Comparison of ENCODE assay signal across 1 cellular context in the genomic region with DNA sequence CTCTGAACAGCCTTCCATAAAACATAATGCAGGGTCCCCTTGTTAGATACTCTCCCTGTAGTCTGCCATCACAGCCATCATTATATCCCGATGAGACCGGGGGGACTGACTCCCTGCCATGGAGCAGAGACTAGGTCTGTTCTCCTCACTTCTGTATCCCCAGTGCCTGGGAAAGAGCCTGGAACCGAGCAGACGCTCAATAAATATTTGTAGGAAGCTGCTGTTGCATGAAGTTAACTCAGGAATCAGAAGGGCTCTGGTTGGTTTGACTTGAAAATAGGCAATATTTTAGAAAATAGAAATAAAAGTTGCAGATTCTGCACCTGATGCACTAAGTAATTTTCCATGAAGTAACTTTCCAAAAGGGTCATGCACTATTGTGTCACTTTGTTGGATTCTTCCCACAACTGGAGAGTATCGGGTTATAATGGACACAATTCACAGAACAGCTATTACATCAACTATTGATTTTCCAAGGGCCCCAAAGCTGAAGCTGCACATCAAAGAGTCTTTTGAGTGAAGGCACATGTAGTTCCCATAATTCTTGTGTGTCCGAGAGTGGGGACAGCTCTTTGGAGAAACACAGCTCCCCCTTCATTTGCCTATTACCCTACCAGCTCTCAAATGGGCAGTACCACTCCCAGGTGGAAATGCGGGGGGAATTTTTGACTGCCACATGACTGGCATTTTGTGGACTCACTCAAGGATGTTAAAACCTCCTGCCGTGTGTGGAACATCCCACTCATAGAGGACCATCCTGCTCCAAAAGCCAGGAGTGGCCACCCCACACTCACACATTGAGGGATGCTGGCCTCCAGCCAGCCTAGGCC.
TF ChIP-seq lines count a peak whose summit lies in the region.

No MANE protein-coding gene starts in this region.

TF ChIP-seq in HepG2, 621 proteins besides CTCF, POLR2A, EP300 and RAD21 (continued from another document and continues in another):
- TF ChIP-seq, protein P1, sequence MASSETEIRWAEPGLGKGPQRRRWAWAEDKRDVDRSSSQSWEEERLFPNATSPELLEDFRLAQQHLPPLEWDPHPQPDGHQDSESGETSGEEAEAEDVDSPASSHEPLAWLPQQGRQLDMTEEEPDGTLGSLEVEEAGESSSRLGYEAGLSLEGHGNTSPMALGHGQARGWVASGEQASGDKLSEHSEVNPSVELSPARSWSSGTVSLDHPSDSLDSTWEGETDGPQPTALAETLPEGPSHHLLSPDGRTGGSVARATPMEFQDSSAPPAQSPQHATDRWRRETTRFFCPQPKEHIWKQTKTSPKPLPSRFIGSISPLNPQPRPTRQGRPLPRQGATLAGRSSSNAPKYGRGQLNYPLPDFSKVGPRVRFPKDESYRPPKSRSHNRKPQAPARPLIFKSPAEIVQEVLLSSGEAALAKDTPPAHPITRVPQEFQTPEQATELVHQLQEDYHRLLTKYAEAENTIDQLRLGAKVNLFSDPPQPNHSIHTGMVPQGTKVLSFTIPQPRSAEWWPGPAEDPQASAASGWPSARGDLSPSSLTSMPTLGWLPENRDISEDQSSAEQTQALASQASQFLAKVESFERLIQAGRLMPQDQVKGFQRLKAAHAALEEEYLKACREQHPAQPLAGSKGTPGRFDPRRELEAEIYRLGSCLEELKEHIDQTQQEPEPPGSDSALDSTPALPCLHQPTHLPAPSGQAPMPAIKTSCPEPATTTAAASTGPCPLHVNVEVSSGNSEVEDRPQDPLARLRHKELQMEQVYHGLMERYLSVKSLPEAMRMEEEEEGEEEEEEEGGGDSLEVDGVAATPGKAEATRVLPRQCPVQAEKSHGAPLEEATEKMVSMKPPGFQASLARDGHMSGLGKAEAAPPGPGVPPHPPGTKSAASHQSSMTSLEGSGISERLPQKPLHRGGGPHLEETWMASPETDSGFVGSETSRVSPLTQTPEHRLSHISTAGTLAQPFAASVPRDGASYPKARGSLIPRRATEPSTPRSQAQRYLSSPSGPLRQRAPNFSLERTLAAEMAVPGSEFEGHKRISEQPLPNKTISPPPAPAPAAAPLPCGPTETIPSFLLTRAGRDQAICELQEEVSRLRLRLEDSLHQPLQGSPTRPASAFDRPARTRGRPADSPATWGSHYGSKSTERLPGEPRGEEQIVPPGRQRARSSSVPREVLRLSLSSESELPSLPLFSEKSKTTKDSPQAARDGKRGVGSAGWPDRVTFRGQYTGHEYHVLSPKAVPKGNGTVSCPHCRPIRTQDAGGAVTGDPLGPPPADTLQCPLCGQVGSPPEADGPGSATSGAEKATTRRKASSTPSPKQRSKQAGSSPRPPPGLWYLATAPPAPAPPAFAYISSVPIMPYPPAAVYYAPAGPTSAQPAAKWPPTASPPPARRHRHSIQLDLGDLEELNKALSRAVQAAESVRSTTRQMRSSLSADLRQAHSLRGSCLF (CRISPR knock-in tag; IDR thresholded peaks at IDR 0.05; ENCODE audit: borderline replicate concordance), result no peak
- TF ChIP-seq MTF1 (CRISPR knock-in tag; IDR thresholded peaks at IDR 0.05) (no peak), SKI (IDR thresholded peaks at IDR 0.05; ENCODE audit: partially characterized antibody) (no peak), ZNF136 (CRISPR knock-in tag; IDR thresholded peaks at IDR 0.05; ENCODE audit: low read depth) (no peak), ZFP90 (CRISPR knock-in tag; IDR thresholded peaks at IDR 0.05; ENCODE audit: borderline replicate concordance) (no peak), SALL1 (CRISPR knock-in tag; IDR thresholded peaks at IDR 0.05) (no peak), HNRNPK (IDR thresholded peaks at IDR 0.05; ENCODE audit: low read depth, low read length, poor library complexity, severe bottlenecking) (no peak), CCDC6 (CRISPR knock-in tag; IDR thresholded peaks at IDR 0.05) (no peak), CBFB (CRISPR knock-in tag; IDR thresholded peaks at IDR 0.05) (peak; percentile 77; the same call in 1 of the 2 replicates), ZNF564 (CRISPR knock-in tag; IDR thresholded peaks at IDR 0.05) (no peak), WIZ (CRISPR knock-in tag; IDR thresholded peaks at IDR 0.05) (no peak), ZFP37 (CRISPR knock-in tag; IDR thresholded peaks at IDR 0.05; ENCODE audit: borderline replicate concordance) (no peak), NFIB (CRISPR knock-in tag; IDR thresholded peaks at IDR 0.05; ENCODE audit: borderline replicate concordance) (no peak), ZNF33A (CRISPR knock-in tag; IDR thresholded peaks at IDR 0.05; ENCODE audit: borderline replicate concordance) (no peak), ZNF562 (CRISPR knock-in tag; IDR thresholded peaks at IDR 0.05; ENCODE audit: borderline replicate concordance) (no peak), GTF3A (CRISPR knock-in tag; conservative IDR thresholded peaks at IDR 0.05) (no peak), GLI4 (CRISPR knock-in tag; IDR thresholded peaks at IDR 0.05; ENCODE audit: borderline replicate concordance) (no peak), MLLT10 (CRISPR knock-in tag; IDR thresholded peaks at IDR 0.05) (no peak), ZNF577 (CRISPR knock-in tag; IDR thresholded peaks at IDR 0.05; ENCODE audit: borderline replicate concordance, low read depth) (no peak), GATA4 (IDR thresholded peaks at IDR 0.05; ENCODE audit: borderline replicate concordance, low read depth) (no peak), ZNF616 (CRISPR knock-in tag; IDR thresholded peaks at IDR 0.05; ENCODE audit: low read depth) (no peak), ZFP1 (CRISPR knock-in tag; IDR thresholded peaks at IDR 0.05) (0 out of 2 replicates have a peak, but pooled peaks have one; percentile 44), ZNF792 (CRISPR knock-in tag; IDR thresholded peaks at IDR 0.05) (peak; percentile 59; the same call in 1 of the 2 replicates), SAFB2 (CRISPR knock-in tag; IDR thresholded peaks at IDR 0.05; ENCODE audit: borderline replicate concordance, low read depth) (no peak), ATF7-NPFF (CRISPR knock-in tag; IDR thresholded peaks at IDR 0.05; ENCODE audit: low read depth) (no peak), ZNF3 (CRISPR knock-in tag; IDR thresholded peaks at IDR 0.05) (no peak), DNMT3B (CRISPR knock-in tag; conservative IDR thresholded peaks at IDR 0.05) (0 out of 2 replicates have a peak, but pooled peaks have one; percentile 73), SRSF9 (IDR thresholded peaks at IDR 0.05; ENCODE audit: borderline replicate concordance, insufficient read depth, low read depth, low read length, poor library complexity, severe bottlenecking) (no peak), NCOR1 (IDR thresholded peaks at IDR 0.05; ENCODE audit: borderline replicate concordance, low read length) (peak; percentile 89; the same call in 1 of the 2 replicates), HNRNPLL (IDR thresholded peaks at IDR 0.05; ENCODE audit: low read depth, low read length, poor library complexity, severe bottlenecking) (no peak)
- TF ChIP-seq, protein P2, sequence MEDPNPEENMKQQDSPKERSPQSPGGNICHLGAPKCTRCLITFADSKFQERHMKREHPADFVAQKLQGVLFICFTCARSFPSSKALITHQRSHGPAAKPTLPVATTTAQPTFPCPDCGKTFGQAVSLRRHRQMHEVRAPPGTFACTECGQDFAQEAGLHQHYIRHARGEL (CRISPR knock-in tag; IDR thresholded peaks at IDR 0.05), result no peak
- TF ChIP-seq, protein P3, sequence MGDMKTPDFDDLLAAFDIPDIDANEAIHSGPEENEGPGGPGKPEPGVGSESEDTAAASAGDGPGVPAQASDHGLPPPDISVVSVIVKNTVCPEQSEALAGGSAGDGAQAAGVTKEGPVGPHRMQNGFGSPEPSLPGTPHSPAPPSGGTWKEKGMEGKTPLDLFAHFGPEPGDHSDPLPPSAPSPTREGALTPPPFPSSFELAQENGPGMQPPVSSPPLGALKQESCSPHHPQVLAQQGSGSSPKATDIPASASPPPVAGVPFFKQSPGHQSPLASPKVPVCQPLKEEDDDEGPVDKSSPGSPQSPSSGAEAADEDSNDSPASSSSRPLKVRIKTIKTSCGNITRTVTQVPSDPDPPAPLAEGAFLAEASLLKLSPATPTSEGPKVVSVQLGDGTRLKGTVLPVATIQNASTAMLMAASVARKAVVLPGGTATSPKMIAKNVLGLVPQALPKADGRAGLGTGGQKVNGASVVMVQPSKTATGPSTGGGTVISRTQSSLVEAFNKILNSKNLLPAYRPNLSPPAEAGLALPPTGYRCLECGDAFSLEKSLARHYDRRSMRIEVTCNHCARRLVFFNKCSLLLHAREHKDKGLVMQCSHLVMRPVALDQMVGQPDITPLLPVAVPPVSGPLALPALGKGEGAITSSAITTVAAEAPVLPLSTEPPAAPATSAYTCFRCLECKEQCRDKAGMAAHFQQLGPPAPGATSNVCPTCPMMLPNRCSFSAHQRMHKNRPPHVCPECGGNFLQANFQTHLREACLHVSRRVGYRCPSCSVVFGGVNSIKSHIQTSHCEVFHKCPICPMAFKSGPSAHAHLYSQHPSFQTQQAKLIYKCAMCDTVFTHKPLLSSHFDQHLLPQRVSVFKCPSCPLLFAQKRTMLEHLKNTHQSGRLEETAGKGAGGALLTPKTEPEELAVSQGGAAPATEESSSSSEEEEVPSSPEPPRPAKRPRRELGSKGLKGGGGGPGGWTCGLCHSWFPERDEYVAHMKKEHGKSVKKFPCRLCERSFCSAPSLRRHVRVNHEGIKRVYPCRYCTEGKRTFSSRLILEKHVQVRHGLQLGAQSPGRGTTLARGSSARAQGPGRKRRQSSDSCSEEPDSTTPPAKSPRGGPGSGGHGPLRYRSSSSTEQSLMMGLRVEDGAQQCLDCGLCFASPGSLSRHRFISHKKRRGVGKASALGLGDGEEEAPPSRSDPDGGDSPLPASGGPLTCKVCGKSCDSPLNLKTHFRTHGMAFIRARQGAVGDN (CRISPR knock-in tag; IDR thresholded peaks at IDR 0.05), result peak; percentile 36; the same call in 1 of the 2 replicates
- TF ChIP-seq, protein P4, sequence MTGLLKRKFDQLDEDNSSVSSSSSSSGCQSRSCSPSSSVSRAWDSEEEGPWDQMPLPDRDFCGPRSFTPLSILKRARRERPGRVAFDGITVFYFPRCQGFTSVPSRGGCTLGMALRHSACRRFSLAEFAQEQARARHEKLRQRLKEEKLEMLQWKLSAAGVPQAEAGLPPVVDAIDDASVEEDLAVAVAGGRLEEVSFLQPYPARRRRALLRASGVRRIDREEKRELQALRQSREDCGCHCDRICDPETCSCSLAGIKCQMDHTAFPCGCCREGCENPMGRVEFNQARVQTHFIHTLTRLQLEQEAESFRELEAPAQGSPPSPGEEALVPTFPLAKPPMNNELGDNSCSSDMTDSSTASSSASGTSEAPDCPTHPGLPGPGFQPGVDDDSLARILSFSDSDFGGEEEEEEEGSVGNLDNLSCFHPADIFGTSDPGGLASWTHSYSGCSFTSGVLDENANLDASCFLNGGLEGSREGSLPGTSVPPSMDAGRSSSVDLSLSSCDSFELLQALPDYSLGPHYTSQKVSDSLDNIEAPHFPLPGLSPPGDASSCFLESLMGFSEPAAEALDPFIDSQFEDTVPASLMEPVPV (CRISPR knock-in tag; IDR thresholded peaks at IDR 0.05), result no peak
- TF ChIP-seq, protein P5, sequence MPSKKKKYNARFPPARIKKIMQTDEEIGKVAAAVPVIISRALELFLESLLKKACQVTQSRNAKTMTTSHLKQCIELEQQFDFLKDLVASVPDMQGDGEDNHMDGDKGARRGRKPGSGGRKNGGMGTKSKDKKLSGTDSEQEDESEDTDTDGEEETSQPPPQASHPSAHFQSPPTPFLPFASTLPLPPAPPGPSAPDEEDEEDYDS (CRISPR knock-in tag; IDR thresholded peaks at IDR 0.05), result no peak
- TF ChIP-seq, protein P6, sequence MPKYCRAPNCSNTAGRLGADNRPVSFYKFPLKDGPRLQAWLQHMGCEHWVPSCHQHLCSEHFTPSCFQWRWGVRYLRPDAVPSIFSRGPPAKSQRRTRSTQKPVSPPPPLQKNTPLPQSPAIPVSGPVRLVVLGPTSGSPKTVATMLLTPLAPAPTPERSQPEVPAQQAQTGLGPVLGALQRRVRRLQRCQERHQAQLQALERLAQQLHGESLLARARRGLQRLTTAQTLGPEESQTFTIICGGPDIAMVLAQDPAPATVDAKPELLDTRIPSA (CRISPR knock-in tag; IDR thresholded peaks at IDR 0.05; ENCODE audit: borderline replicate concordance), result no peak
- TF ChIP-seq, protein P7, sequence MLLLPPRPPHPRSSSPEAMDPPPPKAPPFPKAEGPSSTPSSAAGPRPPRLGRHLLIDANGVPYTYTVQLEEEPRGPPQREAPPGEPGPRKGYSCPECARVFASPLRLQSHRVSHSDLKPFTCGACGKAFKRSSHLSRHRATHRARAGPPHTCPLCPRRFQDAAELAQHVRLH (CRISPR knock-in tag; IDR thresholded peaks at IDR 0.05; ENCODE audit: borderline replicate concordance, low read depth), result no peak
- TF ChIP-seq, protein P8, sequence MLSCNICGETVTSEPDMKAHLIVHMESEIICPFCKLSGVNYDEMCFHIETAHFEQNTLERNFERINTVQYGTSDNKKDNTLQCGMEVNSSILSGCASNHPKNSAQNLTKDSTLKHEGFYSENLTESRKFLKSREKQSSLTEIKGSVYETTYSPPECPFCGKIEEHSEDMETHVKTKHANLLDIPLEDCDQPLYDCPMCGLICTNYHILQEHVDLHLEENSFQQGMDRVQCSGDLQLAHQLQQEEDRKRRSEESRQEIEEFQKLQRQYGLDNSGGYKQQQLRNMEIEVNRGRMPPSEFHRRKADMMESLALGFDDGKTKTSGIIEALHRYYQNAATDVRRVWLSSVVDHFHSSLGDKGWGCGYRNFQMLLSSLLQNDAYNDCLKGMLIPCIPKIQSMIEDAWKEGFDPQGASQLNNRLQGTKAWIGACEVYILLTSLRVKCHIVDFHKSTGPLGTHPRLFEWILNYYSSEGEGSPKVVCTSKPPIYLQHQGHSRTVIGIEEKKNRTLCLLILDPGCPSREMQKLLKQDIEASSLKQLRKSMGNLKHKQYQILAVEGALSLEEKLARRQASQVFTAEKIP (CRISPR knock-in tag; IDR thresholded peaks at IDR 0.05; ENCODE audit: borderline replicate concordance), result no peak
- TF ChIP-seq, protein P9, sequence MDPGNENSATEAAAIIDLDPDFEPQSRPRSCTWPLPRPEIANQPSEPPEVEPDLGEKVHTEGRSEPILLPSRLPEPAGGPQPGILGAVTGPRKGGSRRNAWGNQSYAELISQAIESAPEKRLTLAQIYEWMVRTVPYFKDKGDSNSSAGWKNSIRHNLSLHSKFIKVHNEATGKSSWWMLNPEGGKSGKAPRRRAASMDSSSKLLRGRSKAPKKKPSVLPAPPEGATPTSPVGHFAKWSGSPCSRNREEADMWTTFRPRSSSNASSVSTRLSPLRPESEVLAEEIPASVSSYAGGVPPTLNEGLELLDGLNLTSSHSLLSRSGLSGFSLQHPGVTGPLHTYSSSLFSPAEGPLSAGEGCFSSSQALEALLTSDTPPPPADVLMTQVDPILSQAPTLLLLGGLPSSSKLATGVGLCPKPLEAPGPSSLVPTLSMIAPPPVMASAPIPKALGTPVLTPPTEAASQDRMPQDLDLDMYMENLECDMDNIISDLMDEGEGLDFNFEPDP (CRISPR knock-in tag; conservative IDR thresholded peaks at IDR 0.05), result 0 out of 2 replicates have a peak, but pooled peaks have one; percentile 39
- TF ChIP-seq, protein P10, sequence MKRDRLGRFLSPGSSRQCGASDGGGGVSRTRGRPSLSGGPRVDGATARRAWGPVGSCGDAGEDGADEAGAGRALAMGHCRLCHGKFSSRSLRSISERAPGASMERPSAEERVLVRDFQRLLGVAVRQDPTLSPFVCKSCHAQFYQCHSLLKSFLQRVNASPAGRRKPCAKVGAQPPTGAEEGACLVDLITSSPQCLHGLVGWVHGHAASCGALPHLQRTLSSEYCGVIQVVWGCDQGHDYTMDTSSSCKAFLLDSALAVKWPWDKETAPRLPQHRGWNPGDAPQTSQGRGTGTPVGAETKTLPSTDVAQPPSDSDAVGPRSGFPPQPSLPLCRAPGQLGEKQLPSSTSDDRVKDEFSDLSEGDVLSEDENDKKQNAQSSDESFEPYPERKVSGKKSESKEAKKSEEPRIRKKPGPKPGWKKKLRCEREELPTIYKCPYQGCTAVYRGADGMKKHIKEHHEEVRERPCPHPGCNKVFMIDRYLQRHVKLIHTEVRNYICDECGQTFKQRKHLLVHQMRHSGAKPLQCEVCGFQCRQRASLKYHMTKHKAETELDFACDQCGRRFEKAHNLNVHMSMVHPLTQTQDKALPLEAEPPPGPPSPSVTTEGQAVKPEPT (CRISPR knock-in tag; IDR thresholded peaks at IDR 0.05; ENCODE audit: low read depth), result no peak
